12 cellular contexts compared by ENCODE assay signal in genomic region chr2:158501301-158501700, GRCh38.
DNase-seq lines count a peak whose midpoint lies in the region; ATAC-seq and TF ChIP-seq lines count a peak whose summit lies in the region.
"Had no signal": no experiment of that assay in that cellular context is flagged by ENCODE, and none has a peak within 500 bp of the region (broad histone marks: within the 10 kb centered on the region; RNA-seq: fewer than 3 reads in every experiment).

No MANE protein-coding gene starts in this region.

- ATAC-seq in HG02884 (IDR thresholded peaks at IDR 0.05; ENCODE audit: unreplicated experiment) (no peak), GM18858 (IDR thresholded peaks at IDR 0.05; ENCODE audit: unreplicated experiment) (no peak)
- no peak for ATAC-seq in stimulated activated naive CD8-positive, alpha-beta T cell treated with anti-CD3 and anti-CD28 coated beads, Interleukin-15, amount 100 ng/mL, for 72 hours

- peaks cover 7% of the 10 kb centered on the region for H3K36me3 Mint-ChIP-seq in nephron (ENCODE audit: low read depth)

- DNase-seq in DMS79 treated with DMSO at 0.1 percent for 48 hours (lab: John Stamatoyannopoulos, UW) = peak; percentile 98
- peak; percentile 76 for DNase-seq in NCI-H1694 treated with DMSO at 0.1 percent for 48 hours (lab: John Stamatoyannopoulos, UW)
- peak in 48 of 61 donors; percentile 5 to 77 (median 35) for DNase-seq in caudate nucleus (lab: John Stamatoyannopoulos, UW)
- DNase-seq in NOMO-1 treated with DMSO at 0.1 percent for 48 hours (lab: John Stamatoyannopoulos, UW; ENCODE audit: unreplicated experiment) = no peak
- DNase-seq in stimulated activated naive CD8-positive, alpha-beta T cell treated with anti-CD3 and anti-CD28 coated beads, Interleukin-15, amount 100 ng/mL, for 72 hours = no peak
- DNase-seq: activated CD4-positive, alpha-beta T cell treated with anti-CD3 and anti-CD28 coated beads, Interleukin-2, amount 50 U/mL, for 4 hours; mesendoderm; NCI-H526 had no signal

- peak overlapping the region in 2 of 3 experiments; percentile 0 to 37 for H3K27ac Mint-ChIP-seq in nephron
- no peak overlapping the region for H3K27ac Mint-ChIP-seq in stimulated activated naive CD8-positive, alpha-beta T cell treated with anti-CD3 and anti-CD28 coated beads, Interleukin-15, amount 100 ng/mL, for 72 hours
- H3K27ac Mint-ChIP-seq: activated naive CD4-positive, alpha-beta T cell treated with anti-CD3 and anti-CD28 coated beads, Interleukin-2, amount 50 U/mL, for 24 hours had no signal

- no peaks in the 10 kb centered on the region for H3K9me3 Mint-ChIP-seq in nephron
- H3K9me3 Mint-ChIP-seq in stimulated activated naive CD8-positive, alpha-beta T cell treated with anti-CD3 and anti-CD28 coated beads, Interleukin-15, amount 100 ng/mL, for 72 hours = no peaks in the 10 kb centered on the region
- H3K9me3 Mint-ChIP-seq: activated naive CD4-positive, alpha-beta T cell treated with anti-CD3 and anti-CD28 coated beads, Interleukin-2, amount 50 U/mL, for 24 hours had no signal

- no peak overlapping the region for H3K27ac ChIP-seq in caudate nucleus (ENCODE audit: low read depth, low read length)

- no peaks in the 10 kb centered on the region for H3K27me3 Mint-ChIP-seq in nephron (ENCODE audit: low read depth)
- H3K27me3 Mint-ChIP-seq in stimulated activated naive CD8-positive, alpha-beta T cell treated with anti-CD3 and anti-CD28 coated beads, Interleukin-15, amount 100 ng/mL, for 72 hours = no peaks in the 10 kb centered on the region
- H3K27me3 Mint-ChIP-seq: activated naive CD4-positive, alpha-beta T cell treated with anti-CD3 and anti-CD28 coated beads, Interleukin-2, amount 50 U/mL, for 24 hours had no signal

- peaks cover 60% of the 10 kb centered on the region for H3K4me1 Mint-ChIP-seq in nephron
- peaks cover 11% of the 10 kb centered on the region for H3K4me1 Mint-ChIP-seq in stimulated activated naive CD8-positive, alpha-beta T cell treated with anti-CD3 and anti-CD28 coated beads, Interleukin-15, amount 100 ng/mL, for 72 hours

- TF ChIP-seq CTCF in nephron (IDR thresholded peaks at IDR 0.05; ENCODE audit: unreplicated experiment in 3 of 3) = no peak

- no peak overlapping the region for H3K4me3 Mint-ChIP-seq in nephron
- H3K4me3 Mint-ChIP-seq in stimulated activated naive CD8-positive, alpha-beta T cell treated with anti-CD3 and anti-CD28 coated beads, Interleukin-15, amount 100 ng/mL, for 72 hours = no peak overlapping the region
- H3K4me3 Mint-ChIP-seq: activated naive CD4-positive, alpha-beta T cell treated with anti-CD3 and anti-CD28 coated beads, Interleukin-2, amount 50 U/mL, for 24 hours had no signal

Comparison
In these comparisons a context has a peak if more than half of its experiments do, and no peak if none do; other contexts are left out.
1. DNase-seq: peak in DMS79 treated with DMSO at 0.1 percent for 48 hours (single experiment), NCI-H1694 treated with DMSO at 0.1 percent for 48 hours (single experiment) and caudate nucleus (48 of 61); none in NOMO-1 treated with DMSO at 0.1 percent for 48 hours (single experiment) and stimulated activated naive CD8-positive, alpha-beta T cell treated with anti-CD3 and anti-CD28 coated beads, Interleukin-15, amount 100 ng/mL, for 72 hours (0 of 2).
2. H3K27ac Mint-ChIP-seq: peak in nephron (2 of 3); none in stimulated activated naive CD8-positive, alpha-beta T cell treated with anti-CD3 and anti-CD28 coated beads, Interleukin-15, amount 100 ng/mL, for 72 hours (0 of 2).